In genomic region chr3:113912551-113913246, GRCh38 we compare ENCODE assay signal across 8 cellular contexts. TPM values are rescaled to one million over a fixed set of nuclear protein-coding genes. Genes with fewer than 3 reads are reported as not detected.
DNase-seq lines count a peak whose midpoint lies in the region; ATAC-seq and TF ChIP-seq lines count a peak whose summit lies in the region.

No MANE protein-coding gene starts in this region.

- peak overlapping the region in 2 of 4 donors; percentile 3 to 56 for H3K4me3 Mint-ChIP-seq in CD4-positive, CD25-positive, alpha-beta regulatory T cell

- H3K36me3 ChIP-seq in CD4-positive, CD25-positive, alpha-beta regulatory T cell (ENCODE audit: control insufficient read depth, insufficient read depth, low read length), result no peaks in the 10 kb centered on the region
- H3K36me3 ChIP-seq in mucosa of descending colon (ENCODE audit: low read depth), result no peaks in the 10 kb centered on the region

- no peak overlapping the region for H3K27ac ChIP-seq in CD4-positive, CD25-positive, alpha-beta regulatory T cell (ENCODE audit: insufficient read depth, low read length, poor library complexity, severe bottlenecking)
- H3K27ac ChIP-seq in dorsolateral prefrontal cortex, result no peak overlapping the region

- H3K4me1 Mint-ChIP-seq in CD4-positive, CD25-positive, alpha-beta regulatory T cell, result peaks cover 2 to 7% (median 6%) of the 10 kb centered on the region in 4 donors

- peak overlapping the region; percentile 61 for H3K4me3 ChIP-seq in CD4-positive, CD25-positive, alpha-beta regulatory T cell (ENCODE audit: low read depth, low read length)
- no peak overlapping the region for H3K4me3 ChIP-seq in dorsolateral prefrontal cortex
- H3K4me3 ChIP-seq in mucosa of descending colon, result no peak overlapping the region

- peaks cover 2% of the 10 kb centered on the region for H3K27me3 ChIP-seq in CD4-positive, CD25-positive, alpha-beta regulatory T cell (ENCODE audit: control insufficient read depth, insufficient read depth, low read length)
- H3K27me3 ChIP-seq in dorsolateral prefrontal cortex, result no peaks in the 10 kb centered on the region

- peak; percentile 9 to 81 (median 36) for DNase-seq in CD4-positive, CD25-positive, alpha-beta regulatory T cell
- DNase-seq in NCI-H1092 (lab: John Stamatoyannopoulos, UW) (peak; percentile 25), SW 1271 (lab: John Stamatoyannopoulos, UW) (peak; percentile 35 to 63), dorsolateral prefrontal cortex (no peak), mucosa of descending colon (peak in 1 of 3 donors; percentile 66), UCSD-AML1 (lab: John Stamatoyannopoulos, UW; ENCODE audit: unreplicated experiment) (no peak)

- peak; percentile 86 to 87 for ATAC-seq in CD4-positive, CD25-positive, alpha-beta regulatory T cell (ENCODE audit: low read depth in 2 of 2)
- ATAC-seq in GM18508 (IDR thresholded peaks at IDR 0.05; ENCODE audit: insufficient read depth, unreplicated experiment), result peak; percentile 84
- ATAC-seq in HG02870 (IDR thresholded peaks at IDR 0.05; ENCODE audit: unreplicated experiment), result peak; percentile 98
- ATAC-seq in mucosa of descending colon, result peak; percentile 97

- H3K9me3 Mint-ChIP-seq in CD4-positive, CD25-positive, alpha-beta regulatory T cell, result no peaks in the 10 kb centered on the region

- peak in 54 of 56 donors; percentile 18 to 68 (median 46) for TF ChIP-seq CTCF in dorsolateral prefrontal cortex (IDR thresholded peaks at IDR 0.05 in 54 of 56, conservative IDR thresholded peaks at IDR 0.05 in 2 of 56; ENCODE audit: low read depth in 1 of 56, partially characterized antibody in 56 of 56)
- TF ChIP-seq CTCF in mucosa of descending colon (IDR thresholded peaks at IDR 0.05), result no peak

- H3K27me3 Mint-ChIP-seq in CD4-positive, CD25-positive, alpha-beta regulatory T cell, result no peaks in the 10 kb centered on the region

- intact Hi-C loops in dorsolateral prefrontal cortex (cut with DNase I) (no loop called here), mucosa of descending colon (cut with DNase I, micrococcal nuclease) (loop anchor here in 1 of 2 donors (5.0 kb wide), 2 partner anchors 70 to 175 kb away; no protein-coding TSS in a partner anchor)

- no peaks in the 10 kb centered on the region for H3K4me1 ChIP-seq in CD4-positive, CD25-positive, alpha-beta regulatory T cell (ENCODE audit: control insufficient read depth, insufficient read depth, low read length, poor library complexity, severe bottlenecking)
- H3K4me1 ChIP-seq in mucosa of descending colon (ENCODE audit: low read depth), result no peaks in the 10 kb centered on the region

- no peaks in the 10 kb centered on the region for H3K36me3 Mint-ChIP-seq in CD4-positive, CD25-positive, alpha-beta regulatory T cell

- no peaks in the 10 kb centered on the region for H3K9me3 ChIP-seq in CD4-positive, CD25-positive, alpha-beta regulatory T cell (ENCODE audit: control insufficient read depth in 2 of 2, low read length in 2 of 2)
- no peaks in the 10 kb centered on the region for H3K9me3 ChIP-seq in mucosa of descending colon

- H3K27ac Mint-ChIP-seq in CD4-positive, CD25-positive, alpha-beta regulatory T cell, result peak overlapping the region in 2 of 3 donors; percentile 29 to 66

RNA-seq across cellular contexts. Expression of gene ZDHHC23, which starts 35.1 kb away (rescaled TPM):
- total RNA-seq in CD4-positive, CD25-positive, alpha-beta regulatory T cell, result 7.4 TPM
- polyA plus RNA-seq in CD4-positive, CD25-positive, alpha-beta regulatory T cell, result 1 to 10 TPM in 1 of 4 donors, under 1 TPM in 3; 0.49 to 2.1 (median 0.63) TPM
- total RNA-seq in dorsolateral prefrontal cortex (10 to 100 TPM in 119 of 120 experiments, 1 to 10 TPM in 1; 9.5 to 55.8 (median 28.5) TPM), mucosa of descending colon (10 to 100 TPM; 31.4 to 66.7 (median 36.1) TPM)

Comparison
In these comparisons a context has a peak if more than half of its experiments do, and no peak if none do; other contexts are left out.
1. DNase-seq: peak in CD4-positive, CD25-positive, alpha-beta regulatory T cell (3 of 3), NCI-H1092 (single experiment) and SW 1271 (2 of 2); none in dorsolateral prefrontal cortex (0 of 10) and UCSD-AML1 (single experiment).
2. Peak in every context shown above with its lines, with median percentiles within 50 percentile points of each other: ATAC-seq.